In genomic region chr1:221557024-221557423, GRCh38 we compare ENCODE assay signal across 24 cellular contexts.
"Had no signal": no experiment of that assay in that cellular context is flagged by ENCODE, and none has a peak within 500 bp of the region (broad histone marks: within the 10 kb centered on the region; RNA-seq: fewer than 3 reads in every experiment).

No MANE protein-coding gene starts in this region.

- H3K27me3 ChIP-seq: gastrocnemius medialis, testis had no signal

- H3K36me3 Mint-ChIP-seq: activated naive CD8-positive, alpha-beta T cell; naive thymus-derived CD8-positive, alpha-beta T cell had no signal

- H3K9me3 Mint-ChIP-seq: activated T-cell treated with anti-CD3 and anti-CD28 coated beads, Interleukin-2, amount 50 U/mL, for 72 hours; naive thymus-derived CD8-positive, alpha-beta T cell; neural crest cell; T-helper 2 cell treated with Interferon-gamma antibody and Interleukin-4, amounts not matched to agents 5 μg/mL and 100 μg/mL, for 36 hours had no signal

- H3K79me2 ChIP-seq: parathyroid adenoma had no signal

- H3K9me3 ChIP-seq: gastrocnemius medialis, left ventricle myocardium inferior, psoas muscle, testis had no signal

- DNase-seq: activated CD4-positive, alpha-beta T cell treated with anti-CD3 and anti-CD28 coated beads for 4 hours; activated CD4-positive, alpha-beta T cell treated with anti-CD3 and anti-CD28 coated beads, Interleukin-2, amount 50 U/mL, for 4 hours; activated naive CD4-positive, alpha-beta T cell; activated T-cell treated with anti-CD3 and anti-CD28 coated beads for 4 hours; activated T-cell treated with anti-CD3 and anti-CD28 coated beads, Interleukin-2, amount 50 U/mL, for 72 hours; anterior cingulate cortex; caudate nucleus; cortex of kidney; gastrocnemius medialis; glutamatergic neuron; left ventricle myocardium inferior; naive thymus-derived CD8-positive, alpha-beta T cell; nucleus accumbens; psoas muscle; stimulated activated CD4-positive, alpha-beta T cell treated with anti-CD3 and anti-CD28 coated beads, Interleukin-2, amount 100 ng/mL, for 48 hours; stimulated activated naive CD4-positive, alpha-beta T cell treated with Interleukin-2 at 50 U/mL for 16 hours; T-helper 1 cell; testis; trophoblast cell had no signal

- H3K4me3 ChIP-seq: gastrocnemius medialis, left ventricle myocardium inferior, psoas muscle, testis had no signal

- H3K4me1 Mint-ChIP-seq: neural crest cell had no signal

- H3K4me1 ChIP-seq: psoas muscle, testis had no signal

- H3K4me3 Mint-ChIP-seq: activated naive CD8-positive, alpha-beta T cell; activated T-cell treated with anti-CD3 and anti-CD28 coated beads, Interleukin-2, amount 50 U/mL, for 72 hours; naive thymus-derived CD8-positive, alpha-beta T cell; neural crest cell; T-helper 2 cell treated with Interferon-gamma antibody and Interleukin-4, amounts not matched to agents 5 μg/mL and 100 μg/mL, for 36 hours had no signal

- H3K27ac Mint-ChIP-seq: activated naive CD8-positive, alpha-beta T cell; activated T-cell treated with anti-CD3 and anti-CD28 coated beads, Interleukin-2, amount 50 U/mL, for 72 hours; naive thymus-derived CD8-positive, alpha-beta T cell; T-helper 2 cell treated with Interferon-gamma antibody and Interleukin-4, amounts not matched to agents 5 μg/mL and 100 μg/mL, for 36 hours had no signal

- H3K27me3 Mint-ChIP-seq: activated naive CD8-positive, alpha-beta T cell had no signal

- H3K36me3 ChIP-seq: gastrocnemius medialis, left ventricle myocardium inferior had no signal

- H3K9ac ChIP-seq: parathyroid adenoma had no signal

- H3K27ac ChIP-seq: parathyroid adenoma, psoas muscle, testis had no signal

- ATAC-seq: activated T-cell treated with anti-CD3 and anti-CD28 coated beads, Interleukin-2, amount 50 U/mL, for 72 hours; esophagus mucosa; naive thymus-derived CD8-positive, alpha-beta T cell; psoas muscle had no signal
